Comparison of ENCODE assay signal across 15 cellular contexts in the genomic region with DNA sequence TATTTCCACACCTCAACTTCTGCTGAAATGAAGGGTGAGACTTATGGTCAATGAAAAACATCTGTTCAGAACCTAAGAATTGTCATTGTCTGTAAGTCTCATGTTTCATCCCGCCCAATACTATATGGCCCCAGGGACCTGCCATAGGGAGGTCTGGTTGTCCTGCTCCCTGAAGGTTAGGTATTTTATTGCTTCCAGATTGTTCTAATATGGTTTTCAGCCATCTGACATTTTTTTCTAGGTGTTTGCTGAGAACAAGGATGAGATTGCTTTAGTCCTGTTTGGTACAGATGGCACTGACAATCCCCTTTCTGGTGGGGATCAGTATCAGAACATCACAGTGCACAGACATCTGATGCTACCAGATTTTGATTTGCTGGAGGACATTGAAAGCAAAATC. TPM values are rescaled to one million over a fixed set of nuclear protein-coding genes. Genes with fewer than 3 reads are reported as not detected.
A peak's percentile ranks its signal among the peaks of the same experiment; 100 is the strongest.
DNase-seq lines count a peak whose midpoint lies in the region; ATAC-seq and TF ChIP-seq lines count a peak whose summit lies in the region.
"Had no signal": no experiment of that assay in that cellular context is flagged by ENCODE, and none has a peak within 500 bp of the region (broad histone marks: within the 10 kb centered on the region; RNA-seq: fewer than 3 reads in every experiment).

No MANE protein-coding gene starts in this region.

- TF ChIP-seq POLR2A in suprapubic skin (IDR thresholded peaks at IDR 0.05), result no peak

- POLR2A ChIA-PET in MCF 10A (lab: Yijun Ruan, JAX), result interaction anchor here (1.1 kb wide), 1 partner anchor 71 kb away, joined by 3 read pairs; no protein-coding TSS in a partner anchor

- dilution Hi-C loops in mammary epithelial cell (cut with HindIII; ENCODE audit: low sequenced_read_pairs), result no loop called here

- H3K27me3 ChIP-seq in mammary epithelial cell (ENCODE audit: insufficient read depth, low read length) (no peaks in the 10 kb centered on the region), suprapubic skin (no peaks in the 10 kb centered on the region)

- in situ Hi-C loops in mammary epithelial cell (cut with MboI; ENCODE audit: low sequenced_read_pairs in 2 of 2), result no loop called here

- DNase-seq in MCF 10A (ENCODE audit: unreplicated experiment) (no peak), mammary epithelial cell (no peak), T-helper 17 cell (no peak), fibroblast of villous mesenchyme (ENCODE audit: low read depth) (peak; percentile 21), type B pancreatic cell (ENCODE audit: extremely low spot score, unreplicated experiment) (no peak), suprapubic skin (ENCODE audit: low spot score in 2 of 2) (no peak), AG20443 (ENCODE audit: low spot score) (no peak), GM03348 (ENCODE audit: low spot score) (no peak)
- DNase-seq: activated CD8-positive, alpha-beta memory T cell treated with anti-CD3 and anti-CD28 coated beads, Interleukin-2, amount 50 U/mL, for 4 hours; cerebellar nuclear complex; left ventricle myocardium inferior; NCI-H1092 treated with DMSO at 0.1 percent for 48 hours; psoas muscle; stimulated activated CD4-positive, alpha-beta T cell treated with anti-CD3 and anti-CD28 coated beads, Interleukin-4, amount 100 ng/mL, for 24 hours had no signal

- no peak overlapping the region for H3K9ac ChIP-seq in mammary epithelial cell (ENCODE audit: insufficient read depth, low read length)

- peaks cover 93% of the 10 kb centered on the region for H3K79me2 ChIP-seq in mammary epithelial cell (ENCODE audit: insufficient read depth, low read length)

- H3K9me3 Mint-ChIP-seq in MCF 10A (ENCODE audit: unreplicated experiment) (no peaks in the 10 kb centered on the region), type B pancreatic cell (no peaks in the 10 kb centered on the region)

- CTCF ChIA-PET in MCF 10A (lab: Yijun Ruan, JAX) (no interaction called here), mammary epithelial cell (lab: Charles Lee; ENCODE audit: low non-redundant PET) (no interaction called here)

- H2AFZ ChIP-seq in mammary epithelial cell (ENCODE audit: low read depth, low read length), result no peak overlapping the region

- H3K4me1 Mint-ChIP-seq in MCF 10A (ENCODE audit: insufficient read depth, unreplicated experiment), result peaks cover 35% of the 10 kb centered on the region
- peaks cover 62% of the 10 kb centered on the region for H3K4me1 Mint-ChIP-seq in T-helper 17 cell
- peaks cover 61% of the 10 kb centered on the region for H3K4me1 Mint-ChIP-seq in type B pancreatic cell (ENCODE audit: unreplicated experiment)

- H3K27ac ChIP-seq in mammary epithelial cell (ENCODE audit: insufficient read depth, low read depth, low read length) (no peak overlapping the region), suprapubic skin (no peak overlapping the region)
- H3K27ac ChIP-seq: HL-60, left ventricle myocardium inferior had no signal

- H3K4me2 ChIP-seq in mammary epithelial cell (ENCODE audit: insufficient read depth, low read depth, low read length), result no peak overlapping the region

- no peak for ATAC-seq in T-helper 17 cell
- ATAC-seq: psoas muscle had no signal

- no TSS peak for BruUV-seq in MCF 10A (replicated peaks; lab: Mats Ljungman, UMichigan)
- BruUV-seq in mammary epithelial cell (replicated peaks; lab: Mats Ljungman, UMichigan), result no TSS peak

- 82% methylated on average over 1 of the region's 1 CpG for WGBS in mammary epithelial cell (ENCODE audit: low coverage, missing lambda C conversion rate)
- 86% methylated on average over 1 of the region's 1 CpG for WGBS in suprapubic skin

- H3K4me1 ChIP-seq in mammary epithelial cell (ENCODE audit: insufficient read depth, low read length) (peaks cover 10% of the 10 kb centered on the region), suprapubic skin (peaks cover 31% of the 10 kb centered on the region)

- H3K27ac Mint-ChIP-seq in MCF 10A (ENCODE audit: low read depth, unreplicated experiment) (peak overlapping the region; percentile 99), T-helper 17 cell (peak overlapping the region; percentile 95), type B pancreatic cell (peak overlapping the region; percentile 99)

- H3K4me3 ChIP-seq in mammary epithelial cell (replicated peaks in 1 of 3; ENCODE audit: insufficient read depth in 1 of 3, low read depth in 2 of 3, low read length in 3 of 3), result no peak overlapping the region
- H3K4me3 ChIP-seq in fibroblast of villous mesenchyme (ENCODE audit: low read depth, low read length), result no peak overlapping the region
- no peak overlapping the region for H3K4me3 ChIP-seq in suprapubic skin
- H3K4me3 ChIP-seq: left ventricle myocardium inferior had no signal

- H4K20me1 ChIP-seq in mammary epithelial cell (ENCODE audit: insufficient read depth, low read length), result peaks cover 2% of the 10 kb centered on the region

- no peaks in the 10 kb centered on the region for H3K9me3 ChIP-seq in mammary epithelial cell (replicated peaks; ENCODE audit: insufficient read depth, low read length)
- H3K9me3 ChIP-seq in T-helper 17 cell (ENCODE audit: control insufficient read depth, low read length, poor library complexity, severe bottlenecking), result no peaks in the 10 kb centered on the region
- no peaks in the 10 kb centered on the region for H3K9me3 ChIP-seq in suprapubic skin
- H3K9me3 ChIP-seq: left ventricle myocardium inferior, psoas muscle had no signal

- no peak for TF ChIP-seq CTCF in MCF 10A (IDR thresholded peaks at IDR 0.05; ENCODE audit: unreplicated experiment)
- no peak for TF ChIP-seq CTCF in mammary epithelial cell (conservative IDR thresholded peaks at IDR 0.05 in 1 of 2, IDR thresholded peaks at IDR 0.05 in 1 of 2; ENCODE audit: extremely low read depth in 1 of 2, insufficient read depth in 1 of 2, low read depth in 1 of 2, low read length in 2 of 2)
- no peak for TF ChIP-seq CTCF in fibroblast of villous mesenchyme (IDR thresholded peaks at IDR 0.05; ENCODE audit: insufficient read depth, low read depth, low read length)
- TF ChIP-seq CTCF in type B pancreatic cell (conservative IDR thresholded peaks at IDR 0.05), result no peak
- TF ChIP-seq CTCF in suprapubic skin (IDR thresholded peaks at IDR 0.05), result no peak

- peaks cover 40% of the 10 kb centered on the region for H3K36me3 Mint-ChIP-seq in MCF 10A (ENCODE audit: insufficient read depth, unreplicated experiment)
- peaks cover 13% of the 10 kb centered on the region for H3K36me3 Mint-ChIP-seq in T-helper 17 cell (ENCODE audit: low read depth)
- H3K36me3 Mint-ChIP-seq in type B pancreatic cell, result peaks cover 57% of the 10 kb centered on the region

- H3K4me3 Mint-ChIP-seq in MCF 10A (ENCODE audit: unreplicated experiment) (no peak overlapping the region), T-helper 17 cell (peak overlapping the region; percentile 66), type B pancreatic cell (peak overlapping the region; percentile 58)

- TF ChIP-seq EP300 in suprapubic skin (IDR thresholded peaks at IDR 0.05), result no peak

- peaks cover 59% of the 10 kb centered on the region for H3K36me3 ChIP-seq in mammary epithelial cell (ENCODE audit: insufficient read depth, low read length)
- peaks cover 67% of the 10 kb centered on the region for H3K36me3 ChIP-seq in suprapubic skin

- intact Hi-C loops in MCF 10A (cut with micrococcal nuclease), result loop anchor here (10.0 kb wide), 1 partner anchor 378 kb away; a partner anchor contains a TSS
- intact Hi-C loops in mammary epithelial cell (cut with micrococcal nuclease), result no loop called here

- H3K27me3 Mint-ChIP-seq in MCF 10A (ENCODE audit: insufficient read depth, unreplicated experiment), result no peaks in the 10 kb centered on the region
- no peaks in the 10 kb centered on the region for H3K27me3 Mint-ChIP-seq in T-helper 17 cell
- H3K27me3 Mint-ChIP-seq in type B pancreatic cell, result no peaks in the 10 kb centered on the region

RNA-seq across cellular contexts. Expression of a gene that starts 7.3 kb away (rescaled TPM):
- 159 and 198 TPM in 2 replicates for total RNA-seq in MCF 10A (2022)
- 100 to 1,000 TPM; 191 to 245 TPM for total RNA-seq in mammary epithelial cell
- 325 TPM for polyA plus RNA-seq in mammary epithelial cell
- 415 TPM for polyA minus RNA-seq in mammary epithelial cell
- 100 to 1,000 TPM; 151 to 161 TPM for total RNA-seq in T-helper 17 cell
- total RNA-seq in fibroblast of villous mesenchyme, result 220 and 278 TPM in 2 replicates
- 266 and 349 TPM in 2 replicates for total RNA-seq in type B pancreatic cell (ENCODE audit: low replicate concordance)
- 100 to 1,000 TPM; 122 to 153 (median 136) TPM for total RNA-seq in suprapubic skin

RNA-seq across cellular contexts. Expression of a gene that starts 34.7 kb away (rescaled TPM):
- total RNA-seq in MCF 10A (2022), result 0.25 and 0.35 TPM in 2 replicates
- 1 to 10 TPM in 1 of 2 donors, under 1 TPM in 1; 0.24 to 1.8 TPM for total RNA-seq in mammary epithelial cell
- 0.15 TPM for polyA plus RNA-seq in mammary epithelial cell
- polyA minus RNA-seq in mammary epithelial cell, result not detected
- total RNA-seq in T-helper 17 cell, result 1 to 10 TPM; 1.6 to 2.2 TPM
- total RNA-seq in fibroblast of villous mesenchyme, result 0.32 and 0.43 TPM in 2 replicates
- total RNA-seq in type B pancreatic cell (ENCODE audit: low replicate concordance), result 2.1 and 5.1 TPM in 2 replicates
- under 1 TPM in 3 of 4 donors, not detected in 1; 0.30 to 0.85 (median 0.72) TPM for total RNA-seq in suprapubic skin

RNA-seq across cellular contexts. Expression of a gene that starts 34.8 kb away (rescaled TPM):
- total RNA-seq in MCF 10A (2022) (8.3 and 20.0 TPM in 2 replicates), mammary epithelial cell (10 to 100 TPM in 1 of 2 donors, 1 to 10 TPM in 1; 8.8 to 11.2 TPM), T-helper 17 cell (10 to 100 TPM; 16.9 to 18.7 TPM), fibroblast of villous mesenchyme (9.9 and 12.6 TPM in 2 replicates), type B pancreatic cell (ENCODE audit: low replicate concordance) (13.9 and 19.0 TPM in 2 replicates), suprapubic skin (10 to 100 TPM; 11.1 to 15.6 (median 11.9) TPM)
- polyA plus RNA-seq in mammary epithelial cell, result 13.7 TPM
- polyA minus RNA-seq in mammary epithelial cell, result 12.1 TPM
